In genomic region chr15:71743861-71744382, GRCh38 we compare ENCODE assay signal across 8 cellular contexts.
DNase-seq lines count a peak whose midpoint lies in the region; ATAC-seq and TF ChIP-seq lines count a peak whose summit lies in the region.

No MANE protein-coding gene starts in this region.

- no peaks in the 10 kb centered on the region for H3K9me3 ChIP-seq in lower lobe of right lung

- H3K4me3 ChIP-seq in lower lobe of right lung: no peak overlapping the region

- DNase-seq in NCI-H1436 (lab: John Stamatoyannopoulos, UW): peak; percentile 62
- DNase-seq in NCI-H1436 treated with DMSO at 0.1 percent for 48 hours (lab: John Stamatoyannopoulos, UW): no peak
- peak; percentile 23 for DNase-seq in NCI-H1694 (lab: John Stamatoyannopoulos, UW)
- DNase-seq in activated CD4-positive, alpha-beta T cell treated with anti-CD3 and anti-CD28 coated beads for 1 hour: peak; percentile 21
- peak; percentile 39 for DNase-seq in cerebellum (ENCODE audit: low spot score)
- no peak for DNase-seq in lower lobe of right lung
- peak; percentile 38 for DNase-seq in stimulated activated CD8-positive, alpha-beta memory T cell treated with anti-CD3 and anti-CD28 coated beads, Interleukin-4, amount 100 ng/mL, for 24 hours (ENCODE audit: low read depth)

- no peaks in the 10 kb centered on the region for H3K36me3 ChIP-seq in lower lobe of right lung

- intact Hi-C loops in lower lobe of right lung (cut with DNase I): loop anchor here (5.0 kb wide), 1 partner anchor 58 kb away; no protein-coding TSS in a partner anchor

- ATAC-seq in lower lobe of right lung (peak in 1 of 2 donors; percentile 41), GM19452 (IDR thresholded peaks at IDR 0.05; ENCODE audit: unreplicated experiment) (no peak)

- H3K27me3 ChIP-seq in lower lobe of right lung (ENCODE audit: low read depth): no peaks in the 10 kb centered on the region

- no peak overlapping the region for H3K27ac ChIP-seq in lower lobe of right lung

- no peaks in the 10 kb centered on the region for H3K4me1 ChIP-seq in lower lobe of right lung

- TF ChIP-seq CTCF in lower lobe of right lung (IDR thresholded peaks at IDR 0.05): peak; percentile 78

Comparison
In these comparisons a context has a peak if more than half of its experiments do, and no peak if none do; other contexts are left out.
1. DNase-seq: peak in NCI-H1436 (single experiment), NCI-H1694 (single experiment), activated CD4-positive, alpha-beta T cell treated with anti-CD3 and anti-CD28 coated beads for 1 hour (single experiment), cerebellum (single experiment) and stimulated activated CD8-positive, alpha-beta memory T cell treated with anti-CD3 and anti-CD28 coated beads, Interleukin-4, amount 100 ng/mL, for 24 hours (single experiment); none in NCI-H1436 treated with DMSO at 0.1 percent for 48 hours (single experiment) and lower lobe of right lung (single experiment).